24 cellular contexts compared by ENCODE assay signal in genomic region chr21:42969193-42969600, GRCh38. TPM values are rescaled to one million over a fixed set of nuclear protein-coding genes. Genes with fewer than 3 reads are reported as not detected.
"Had no signal": no experiment of that assay in that cellular context is flagged by ENCODE, and none has a peak within 500 bp of the region (broad histone marks: within the 10 kb centered on the region; RNA-seq: fewer than 3 reads in every experiment).

No MANE protein-coding gene starts in this region.

- H3K4me3 Mint-ChIP-seq: activated CD4-positive, alpha-beta T cell treated with anti-CD3 and anti-CD28 coated beads, Interleukin-2, amount 10 ng/mL, durations not matched to agents 7 days and 5 days; naive B cell; neural crest cell; stimulated activated naive B cell treated with anti-CD40 and anti-IgM and Interleukin-4, amounts not matched to agents 10 μg/mL and 1 μg/mL and 100 μg/mL, for 72 hours had no signal

- ATAC-seq: activated CD4-positive, CD25-positive, alpha-beta regulatory T cell treated with anti-CD3 and anti-CD28 coated beads, Interleukin-2, amount 50 U/mL, for 24 hours; esophagus mucosa; heart right ventricle; left ventricle myocardium superior; mucosa of descending colon; sciatic nerve; stimulated activated naive B cell treated with anti-CD40 and anti-IgM and Interleukin-4, amounts not matched to agents 10 μg/mL and 1 μg/mL and 100 μg/mL, for 72 hours had no signal

- H3K36me3 ChIP-seq: adrenal gland, heart right ventricle, thoracic aorta had no signal

- DNase-seq: activated CD4-positive, alpha-beta T cell treated with anti-CD3 and anti-CD28 coated beads, Interleukin-2, amount 10 ng/mL, durations not matched to agents 7 days and 5 days; activated CD8-positive, alpha-beta memory T cell treated with anti-CD3 and anti-CD28 coated beads, Interleukin-2, amount 50 U/mL, for 4 hours; activated effector memory CD4-positive, alpha-beta T cell treated with Interleukin-2 at 50 U/mL for 16 hours; activated naive CD4-positive, alpha-beta T cell treated with anti-CD3 and anti-CD28 coated beads, Interleukin-2, amount 50 U/mL, for 16 hours; activated T-cell treated with anti-CD3 and anti-CD28 coated beads, Interleukin-2, amount 50 U/mL, for 48 hours; effector CD4-positive, alpha-beta T cell; heart right ventricle; kidney glomerular epithelial cell; left ventricle myocardium superior; mucosa of descending colon; naive B cell; stimulated activated CD4-positive, alpha-beta T cell treated with anti-CD3 and anti-CD28 coated beads, Interleukin-4, amount 100 ng/mL, for 4 hours; stimulated activated naive B cell treated with anti-CD40 and anti-IgM and Interleukin-4, amounts not matched to agents 10 μg/mL and 1 μg/mL and 100 μg/mL, for 72 hours; T1000 had no signal

- H3K27ac Mint-ChIP-seq: activated CD4-positive, alpha-beta T cell treated with anti-CD3 and anti-CD28 coated beads, Interleukin-2, amount 10 ng/mL, durations not matched to agents 7 days and 5 days; stimulated activated naive B cell treated with anti-CD40 and anti-IgM and Interleukin-4, amounts not matched to agents 10 μg/mL and 1 μg/mL and 100 μg/mL, for 72 hours had no signal

- H3K36me3 Mint-ChIP-seq: naive B cell; stimulated activated naive B cell treated with anti-CD40 and anti-IgM and Interleukin-4, amounts not matched to agents 10 μg/mL and 1 μg/mL and 100 μg/mL, for 72 hours had no signal

- H3K4me3 ChIP-seq: adrenal gland, heart right ventricle, mucosa of descending colon, thoracic aorta had no signal

- H3K27me3 ChIP-seq: adrenal gland, heart right ventricle had no signal

- H3K9me3 Mint-ChIP-seq: activated CD4-positive, alpha-beta T cell treated with anti-CD3 and anti-CD28 coated beads, Interleukin-2, amount 10 ng/mL, durations not matched to agents 7 days and 5 days; naive B cell; neural crest cell; stimulated activated naive B cell treated with anti-CD40 and anti-IgM and Interleukin-4, amounts not matched to agents 10 μg/mL and 1 μg/mL and 100 μg/mL, for 72 hours had no signal

- H3K9me3 ChIP-seq: adrenal gland, heart right ventricle, mucosa of descending colon, thoracic aorta had no signal

- H3K4me1 Mint-ChIP-seq: neural crest cell had no signal

- H3K27ac ChIP-seq: adrenal gland, heart right ventricle, thoracic aorta had no signal

- H3K27me3 Mint-ChIP-seq: activated CD4-positive, alpha-beta T cell treated with anti-CD3 and anti-CD28 coated beads, Interleukin-2, amount 10 ng/mL, durations not matched to agents 7 days and 5 days; naive B cell; stimulated activated naive B cell treated with anti-CD40 and anti-IgM and Interleukin-4, amounts not matched to agents 10 μg/mL and 1 μg/mL and 100 μg/mL, for 72 hours had no signal

RNA-seq across cellular contexts. Expression of gene ERVH48-1, which starts 43.8 kb away (rescaled TPM):
- total RNA-seq: adrenal gland, bronchial epithelial cell, esophagus mucosa, left ventricle myocardium superior, mucosa of descending colon, neural crest cell, osteocyte, pulmonary artery endothelial cell, sciatic nerve, thoracic aorta, ureter had no signal
- polyA plus RNA-seq: adrenal gland had no signal
